Comparison of ENCODE assay signal across 27 cellular contexts in genomic region chr18:58026857-58027256, GRCh38.
"Had no signal": no experiment of that assay in that cellular context is flagged by ENCODE, and none has a peak within 500 bp of the region (broad histone marks: within the 10 kb centered on the region; RNA-seq: fewer than 3 reads in every experiment).

No MANE protein-coding gene starts in this region.

- H3K27ac ChIP-seq: left ventricle myocardium inferior, ovary, right atrium auricular region, skin epidermis, stomach, suprapubic skin, thoracic aorta, tibial artery, upper lobe of right lung had no signal

- H3K4me3 Mint-ChIP-seq: immature natural killer cell; mesothelial cell of epicardium; naive B cell; natural killer cell; nephron progenitor cell; stimulated activated naive B cell treated with anti-CD40 and anti-IgM and Interleukin-4, amounts not matched to agents 10 μg/mL and 1 μg/mL and 100 μg/mL, for 72 hours had no signal

- FAIRE-seq: islet of Langerhans, urothelium cell line had no signal

- H3K27me3 Mint-ChIP-seq: progenitor cell of endocrine pancreas had no signal

- H3K36me3 ChIP-seq: left ventricle myocardium inferior, ovary, right atrium auricular region, stomach, suprapubic skin, thoracic aorta, tibial artery, upper lobe of right lung had no signal

- H3K4me1 Mint-ChIP-seq: immature natural killer cell; natural killer cell; nephron progenitor cell; stimulated activated naive B cell treated with anti-CD40 and anti-IgM and Interleukin-4, amounts not matched to agents 10 μg/mL and 1 μg/mL and 100 μg/mL, for 72 hours had no signal

- H3K27me3 ChIP-seq: ovary, right atrium auricular region, stomach, tibial artery, upper lobe of right lung had no signal

- H3K4me1 ChIP-seq: left ventricle myocardium inferior, right atrium auricular region, suprapubic skin, tibial artery, upper lobe of right lung had no signal

- H3K9me3 Mint-ChIP-seq: immature natural killer cell; mesothelial cell of epicardium; naive B cell; natural killer cell; nephron progenitor cell; stimulated activated naive B cell treated with anti-CD40 and anti-IgM and Interleukin-4, amounts not matched to agents 10 μg/mL and 1 μg/mL and 100 μg/mL, for 72 hours had no signal

- H3K4me3 ChIP-seq: left ventricle myocardium inferior, lung, ovary, right atrium auricular region, skin epidermis, stomach, suprapubic skin, thoracic aorta, tibial artery, upper lobe of right lung had no signal

- ATAC-seq: natural killer cell; sciatic nerve; stimulated activated naive B cell treated with anti-CD40 and anti-IgM and Interleukin-4, amounts not matched to agents 10 μg/mL and 1 μg/mL and 100 μg/mL, for 72 hours; stimulated activated naive CD8-positive, alpha-beta T cell treated with anti-CD3 and anti-CD28 coated beads, Interleukin-15, Interleukin-2, amounts not matched to agents 100 U/mL and 50 U/mL, for 24 hours had no signal

- H3K9me3 ChIP-seq: left ventricle myocardium inferior, ovary, right atrium auricular region, stomach, suprapubic skin, thoracic aorta, tibial artery, upper lobe of right lung had no signal

- H3K27ac Mint-ChIP-seq: immature natural killer cell; mesothelial cell of epicardium; naive B cell; natural killer cell; nephron progenitor cell; stimulated activated naive B cell treated with anti-CD40 and anti-IgM and Interleukin-4, amounts not matched to agents 10 μg/mL and 1 μg/mL and 100 μg/mL, for 72 hours had no signal

- DNase-seq: hypothalamus; immature natural killer cell; left ventricle myocardium inferior; naive B cell; natural killer cell; nephron progenitor cell; ovary; stimulated activated CD4-positive, alpha-beta T cell treated with anti-CD3 and anti-CD28 coated beads, Interleukin-12 subunit alpha, Interleukin-12 subunit beta, amount 100 ng/mL, for 4 hours; stimulated activated CD4-positive, alpha-beta T cell treated with anti-CD3 and anti-CD28 coated beads, Interleukin-15, amount 100 ng/mL, for 24 hours; stimulated activated CD4-positive, alpha-beta T cell treated with anti-CD3 and anti-CD28 coated beads, Interleukin-2, amount 100 ng/mL, for 24 hours; stimulated activated CD4-positive, alpha-beta T cell treated with anti-CD3 and anti-CD28 coated beads, Interleukin-4, amount 100 ng/mL, for 1 hour; stimulated activated naive B cell treated with anti-CD40 and anti-IgM and Interleukin-4, amounts not matched to agents 10 μg/mL and 1 μg/mL and 100 μg/mL, for 72 hours; stimulated activated naive CD8-positive, alpha-beta T cell treated with anti-CD3 and anti-CD28 coated beads, Interleukin-15, Interleukin-2, amounts not matched to agents 100 U/mL and 50 U/mL, for 24 hours; stomach; tibial artery; trophoblast cell; upper lobe of right lung had no signal

- H3K36me3 Mint-ChIP-seq: immature natural killer cell; mesothelial cell of epicardium; naive B cell; natural killer cell; stimulated activated naive B cell treated with anti-CD40 and anti-IgM and Interleukin-4, amounts not matched to agents 10 μg/mL and 1 μg/mL and 100 μg/mL, for 72 hours had no signal
